In the genomic region with DNA sequence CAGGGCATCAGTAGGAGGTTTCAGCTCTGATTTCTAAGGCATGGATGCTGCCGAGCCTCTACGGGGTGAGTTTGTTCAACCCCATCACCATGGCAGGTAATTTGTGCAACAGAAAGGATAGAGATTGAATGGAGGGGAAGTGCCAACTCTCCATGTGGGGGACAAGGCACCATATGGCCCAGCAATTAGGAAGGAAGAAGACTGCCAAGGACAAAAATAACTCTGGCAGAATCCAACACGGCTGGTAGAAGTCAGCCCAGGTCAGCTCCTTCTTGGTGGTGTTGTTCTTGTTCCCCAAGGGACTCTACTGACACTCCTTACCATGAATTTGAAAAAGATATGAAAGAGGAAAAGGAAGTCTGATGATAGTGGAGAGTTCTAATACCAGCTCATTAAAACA, we compare ENCODE assay signal across 19 cellular contexts.
"Had no signal": no experiment of that assay in that cellular context is flagged by ENCODE, and none has a peak within 500 bp of the region (broad histone marks: within the 10 kb centered on the region; RNA-seq: fewer than 3 reads in every experiment).

No MANE protein-coding gene starts in this region.

- H3K4me3 ChIP-seq: body of pancreas, thoracic aorta, upper lobe of right lung had no signal

- H3K27ac ChIP-seq: body of pancreas, thoracic aorta, upper lobe of right lung had no signal

- H3K4me1 ChIP-seq: body of pancreas had no signal

- H3K9me3 ChIP-seq: body of pancreas, thoracic aorta, upper lobe of right lung had no signal

- FAIRE-seq: endometrium, frontal cortex, kidney had no signal

- ATAC-seq: activated CD8-positive, alpha-beta T cell treated with anti-CD3 and anti-CD28 coated beads, Interleukin-2, amount 10 ng/mL, durations not matched to agents 7 days and 5 days; body of pancreas; left lobe of liver; stimulated activated naive B cell treated with anti-CD40 and anti-IgM and Interleukin-4, amounts not matched to agents 10 μg/mL and 1 μg/mL and 100 μg/mL, for 72 hours; upper lobe of right lung had no signal

- H3K36me3 ChIP-seq: thoracic aorta, upper lobe of right lung had no signal

- H3K27me3 ChIP-seq: body of pancreas, upper lobe of right lung had no signal

- DNase-seq: activated CD4-positive, alpha-beta T cell treated with anti-CD3 and anti-CD28 coated beads for 48 hours; activated CD4-positive, CD25-positive, alpha-beta regulatory T cell; activated CD8-positive, alpha-beta T cell treated with anti-CD3 and anti-CD28 coated beads, Interleukin-2, amount 10 ng/mL, durations not matched to agents 7 days and 5 days; activated naive CD4-positive, alpha-beta T cell treated with anti-CD3 and anti-CD28 coated beads for 36 hours; activated T-cell treated with anti-CD3 and anti-CD28 coated beads, Interleukin-2, amount 50 U/mL, for 24 hours; body of pancreas; cortex of kidney; erythroblast; kidney; occipital lobe; posterior cingulate gyrus; retina; stimulated activated naive B cell treated with anti-CD40 and anti-IgM and Interleukin-4, amounts not matched to agents 10 μg/mL and 1 μg/mL and 100 μg/mL, for 72 hours; T-helper 9 cell; upper lobe of right lung had no signal
